In the genomic region with DNA sequence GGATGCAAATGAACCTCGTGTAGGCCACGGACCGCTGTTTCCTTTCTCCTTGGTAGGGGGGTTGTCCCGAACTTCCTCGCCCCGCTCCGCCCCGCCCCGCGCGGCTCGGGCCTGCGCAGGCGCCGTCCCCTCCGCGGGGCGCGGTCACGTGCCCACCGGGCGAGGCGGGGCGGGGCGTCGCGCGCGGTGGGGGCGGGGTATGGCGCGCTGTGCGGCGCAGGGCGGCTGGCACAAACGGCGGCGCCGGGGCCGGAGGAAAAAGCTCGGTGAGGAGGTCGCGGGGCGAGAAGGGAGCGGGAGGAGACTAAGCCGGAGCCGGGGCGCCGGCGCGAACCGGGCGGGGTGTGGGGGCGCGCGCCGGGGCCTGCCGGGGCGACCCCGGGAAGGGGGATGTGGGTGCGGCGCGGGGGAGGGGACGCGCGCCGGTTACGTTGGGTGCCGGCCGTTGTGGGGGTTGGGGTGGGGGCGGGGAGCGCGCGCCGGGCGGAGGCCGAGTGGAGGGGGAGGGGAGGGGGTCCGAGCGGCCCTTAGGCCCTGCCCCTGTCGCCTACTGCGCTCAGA, we compare ENCODE assay signal across 8 cellular contexts.
A peak's percentile ranks its signal among the peaks of the same experiment; 100 is the strongest.
DNase-seq lines count a peak whose midpoint lies in the region; ATAC-seq and TF ChIP-seq lines count a peak whose summit lies in the region.

A gene (plus strand): TSS at position 195 of the 561 bp plus-strand sequence. CDS start 1,382 bp downstream, outside the sequence.

- DNase-seq in SK-N-MC (ENCODE audit: low read depth, low spot score) (no peak), fibroblast of mammary gland (ENCODE audit: low read depth) (no peak), RKO (ENCODE audit: low spot score) (no peak)
- DNase-seq in activated CD4-positive, alpha-beta T cell treated with anti-CD3 and anti-CD28 coated beads, Interleukin-2, amount 50 U/mL, for 48 hours, result no peak

- TF ChIP-seq CTCF in fibroblast of mammary gland (conservative IDR thresholded peaks at IDR 0.05; ENCODE audit: control insufficient read depth, insufficient read depth, low read depth, low read length) (no peak), neutrophil (IDR thresholded peaks at IDR 0.05) (no peak)

- H3K4me1 ChIP-seq in neutrophil (ENCODE audit: control insufficient read depth in 1 of 2, insufficient read depth in 1 of 2, low read depth in 1 of 2, low read length in 1 of 2), result peaks cover 51 to 55% of the 10 kb centered on the region in 2 experiments

- H3K9ac ChIP-seq in SK-N-MC (ENCODE audit: insufficient read length), result peak within 1 kb of the TSS; percentile 92

- H3K27me3 ChIP-seq in neutrophil, result no peaks in the 10 kb centered on the region

- ATAC-seq in GM18517 (IDR thresholded peaks at IDR 0.05; ENCODE audit: unreplicated experiment) (peak; percentile 4), HG02798 (IDR thresholded peaks at IDR 0.05; ENCODE audit: poor library complexity, unreplicated experiment) (peak; percentile 86), HG03108 (IDR thresholded peaks at IDR 0.05; ENCODE audit: unreplicated experiment) (no peak)

- H3K9me3 ChIP-seq in SK-N-MC (ENCODE audit: low read depth, low read length), result no peaks in the 10 kb centered on the region
- H3K9me3 ChIP-seq in neutrophil, result no peaks in the 10 kb centered on the region

- H3K27ac ChIP-seq in SK-N-MC, result peak within 1 kb of the TSS; percentile 87
- H3K27ac ChIP-seq in neutrophil, result peak within 1 kb of the TSS; percentile 96

- H3K36me3 ChIP-seq in SK-N-MC (ENCODE audit: insufficient read depth, low read length), result peaks cover 41% of the 10 kb centered on the region
- H3K36me3 ChIP-seq in neutrophil, result peaks cover 47% of the 10 kb centered on the region

- H3K4me3 ChIP-seq in SK-N-MC (peak within 1 kb of the TSS; percentile 94), fibroblast of mammary gland (ENCODE audit: control insufficient read depth, low read depth, low read length) (peak within 1 kb of the TSS; percentile 80), neutrophil (ENCODE audit: low read depth in 1 of 2, low read length in 1 of 2) (peak within 1 kb of the TSS; percentile 91 to 96)
